ENCODE assay signal across 29 cellular contexts in genomic region chr10:44427479-44427878, GRCh38. TPM values are rescaled to one million over a fixed set of nuclear protein-coding genes. Genes with fewer than 3 reads are reported as not detected.
"Had no signal": no experiment of that assay in that cellular context is flagged by ENCODE, and none has a peak within 500 bp of the region (broad histone marks: within the 10 kb centered on the region; RNA-seq: fewer than 3 reads in every experiment).

No MANE protein-coding gene starts in this region.

- H3K27me3 ChIP-seq: adrenal gland, breast epithelium, cardiac muscle cell, colonic mucosa had no signal

- H3K4me1 ChIP-seq: adrenal gland, breast epithelium, colonic mucosa had no signal

- H3K4me1 Mint-ChIP-seq: activated CD4-positive, alpha-beta T cell treated with anti-CD3 and anti-CD28 coated beads for 36 hours; activated CD4-positive, alpha-beta T cell treated with anti-CD3 and anti-CD28 coated beads, Interleukin-2, amount 10 ng/mL, durations not matched to agents 7 days and 5 days; activated naive CD4-positive, alpha-beta T cell treated with anti-CD3 and anti-CD28 coated beads, Interleukin-2, amount 50 U/mL, for 24 hours; activated naive CD8-positive, alpha-beta T cell treated with anti-CD3 and anti-CD28 coated beads for 36 hours; activated naive CD8-positive, alpha-beta T cell treated with anti-CD3 and anti-CD28 coated beads, Interleukin-2, amount 50 U/mL, for 24 hours had no signal

- H3K36me3 Mint-ChIP-seq: activated naive CD4-positive, alpha-beta T cell treated with anti-CD3 and anti-CD28 coated beads, Interleukin-2, amount 50 U/mL, for 24 hours; activated naive CD8-positive, alpha-beta T cell treated with anti-CD3 and anti-CD28 coated beads for 36 hours; brain had no signal

- DNase-seq: activated CD4-positive, alpha-beta T cell treated with anti-CD3 and anti-CD28 coated beads for 36 hours; activated CD4-positive, alpha-beta T cell treated with anti-CD3 and anti-CD28 coated beads, Interleukin-2, amount 10 ng/mL, durations not matched to agents 7 days and 5 days; activated CD4-positive, alpha-beta T cell treated with anti-CD3 and anti-CD28 coated beads, Interleukin-2, amount 50 U/mL, for 48 hours; activated CD4-positive, CD25-positive, alpha-beta regulatory T cell; activated CD4-positive, CD25-positive, alpha-beta regulatory T cell treated with anti-CD3 and anti-CD28 coated beads, Interleukin-2, amount 50 U/mL, for 72 hours; activated CD8-positive, alpha-beta T cell treated with anti-CD3 and anti-CD28 coated beads for 36 hours; activated effector memory CD4-positive, alpha-beta T cell treated with anti-CD3 and anti-CD28 coated beads, Interleukin-2, amount 50 U/mL, for 16 hours; activated naive CD4-positive, alpha-beta T cell treated with anti-CD3 and anti-CD28 coated beads for 36 hours; activated naive CD8-positive, alpha-beta T cell treated with anti-CD3 and anti-CD28 coated beads for 36 hours; activated naive CD8-positive, alpha-beta T cell treated with anti-CD3 and anti-CD28 coated beads, Interleukin-2, amount 50 U/mL, for 24 hours; activated T-cell treated with anti-CD3 and anti-CD28 coated beads, Interleukin-2, amount 50 U/mL, for 1 hour; activated T-cell treated with anti-CD3 and anti-CD28 coated beads, Interleukin-2, amount 50 U/mL, for 48 hours; adrenal gland; amygdala; aorta; central memory CD4-positive, alpha-beta T cell; cerebellar nuclear complex; colonic mucosa; effector CD8-positive, alpha-beta T cell; foreskin fibroblast; T-helper 2 cell had no signal

- H3K9me3 ChIP-seq: adrenal gland, colonic mucosa had no signal

- H3K36me3 ChIP-seq: adrenal gland, breast epithelium, cardiac muscle cell, colonic mucosa had no signal

- H3K4me3 ChIP-seq: adrenal gland, breast epithelium, cardiac muscle cell, colonic mucosa had no signal

- H3K27ac ChIP-seq: adrenal gland, breast epithelium, cardiac muscle cell, colonic mucosa, epithelial cell of prostate had no signal

- H3K27me3 Mint-ChIP-seq: activated CD4-positive, alpha-beta T cell treated with anti-CD3 and anti-CD28 coated beads, Interleukin-2, amount 10 ng/mL, durations not matched to agents 7 days and 5 days; activated CD8-positive, alpha-beta T cell treated with anti-CD3 and anti-CD28 coated beads for 36 hours; activated naive CD4-positive, alpha-beta T cell treated with anti-CD3 and anti-CD28 coated beads, Interleukin-2, amount 50 U/mL, for 24 hours; activated naive CD8-positive, alpha-beta T cell treated with anti-CD3 and anti-CD28 coated beads for 36 hours; activated naive CD8-positive, alpha-beta T cell treated with anti-CD3 and anti-CD28 coated beads, Interleukin-2, amount 50 U/mL, for 24 hours had no signal

- H3K4me3 Mint-ChIP-seq: activated CD4-positive, alpha-beta T cell treated with anti-CD3 and anti-CD28 coated beads for 36 hours; activated CD4-positive, alpha-beta T cell treated with anti-CD3 and anti-CD28 coated beads, Interleukin-2, amount 10 ng/mL, durations not matched to agents 7 days and 5 days; activated CD8-positive, alpha-beta T cell treated with anti-CD3 and anti-CD28 coated beads for 36 hours; activated naive CD4-positive, alpha-beta T cell treated with anti-CD3 and anti-CD28 coated beads for 36 hours; activated naive CD4-positive, alpha-beta T cell treated with anti-CD3 and anti-CD28 coated beads, Interleukin-2, amount 50 U/mL, for 24 hours; activated naive CD8-positive, alpha-beta T cell treated with anti-CD3 and anti-CD28 coated beads for 36 hours; activated naive CD8-positive, alpha-beta T cell treated with anti-CD3 and anti-CD28 coated beads, Interleukin-2, amount 50 U/mL, for 24 hours; activated T-helper 1 cell treated with anti-CD3 and anti-CD28 coated beads, Interleukin-12 subunit alpha, Interleukin-12 subunit beta, Interleukin-2, Interleukin-4 antibody, amounts not matched to agents 30 ng/mL and 10 ng/mL and 1 ng/mL, durations not matched to agents 14 hours and 24 hours and 36 hours; brain had no signal

- H3K9me3 Mint-ChIP-seq: activated CD4-positive, alpha-beta T cell treated with anti-CD3 and anti-CD28 coated beads, Interleukin-2, amount 10 ng/mL, durations not matched to agents 7 days and 5 days; activated T-helper 1 cell treated with anti-CD3 and anti-CD28 coated beads, Interleukin-12 subunit alpha, Interleukin-12 subunit beta, Interleukin-2, Interleukin-4 antibody, amounts not matched to agents 30 ng/mL and 10 ng/mL and 1 ng/mL, durations not matched to agents 14 hours and 24 hours and 36 hours; activated T-helper 2 cell treated with anti-CD3 and anti-CD28 coated beads, Interferon-gamma antibody, Interleukin-2, Interleukin-4, amounts not matched to agents 10 μg/mL and 5 μg/mL and 100 μg/mL, durations not matched to agents 14 hours and 24 hours and 36 hours had no signal

- H3K27ac Mint-ChIP-seq: activated CD4-positive, alpha-beta T cell treated with anti-CD3 and anti-CD28 coated beads for 36 hours; activated CD4-positive, alpha-beta T cell treated with anti-CD3 and anti-CD28 coated beads, Interleukin-2, amount 10 ng/mL, durations not matched to agents 7 days and 5 days; activated CD8-positive, alpha-beta T cell treated with anti-CD3 and anti-CD28 coated beads for 36 hours; activated naive CD4-positive, alpha-beta T cell treated with anti-CD3 and anti-CD28 coated beads for 36 hours; activated naive CD4-positive, alpha-beta T cell treated with anti-CD3 and anti-CD28 coated beads, Interleukin-2, amount 50 U/mL, for 24 hours; activated naive CD8-positive, alpha-beta T cell treated with anti-CD3 and anti-CD28 coated beads for 36 hours; activated naive CD8-positive, alpha-beta T cell treated with anti-CD3 and anti-CD28 coated beads, Interleukin-2, amount 50 U/mL, for 24 hours; activated T-helper 1 cell treated with anti-CD3 and anti-CD28 coated beads, Interleukin-12 subunit alpha, Interleukin-12 subunit beta, Interleukin-2, Interleukin-4 antibody, amounts not matched to agents 30 ng/mL and 10 ng/mL and 1 ng/mL, durations not matched to agents 14 hours and 24 hours and 36 hours; activated T-helper 2 cell treated with anti-CD3 and anti-CD28 coated beads, Interferon-gamma antibody, Interleukin-2, Interleukin-4, amounts not matched to agents 10 μg/mL and 5 μg/mL and 100 μg/mL, durations not matched to agents 14 hours and 24 hours and 36 hours; brain had no signal

RNA-seq across cellular contexts. Expression of gene CXCL12, which starts 42.6 kb away (rescaled TPM):
- total RNA-seq: activated CD4-positive, alpha-beta T cell treated with anti-CD3 and anti-CD28 coated beads for 36 hours; activated CD4-positive, alpha-beta T cell treated with anti-CD3 and anti-CD28 coated beads, Interleukin-2, amount 10 ng/mL, durations not matched to agents 7 days and 5 days; activated CD8-positive, alpha-beta T cell treated with anti-CD3 and anti-CD28 coated beads for 36 hours; activated naive CD4-positive, alpha-beta T cell treated with anti-CD3 and anti-CD28 coated beads for 36 hours; activated naive CD8-positive, alpha-beta T cell treated with anti-CD3 and anti-CD28 coated beads for 36 hours; activated T-helper 1 cell treated with anti-CD3 and anti-CD28 coated beads, Interleukin-12 subunit alpha, Interleukin-12 subunit beta, Interleukin-2, Interleukin-4 antibody, amounts not matched to agents 30 ng/mL and 10 ng/mL and 1 ng/mL, durations not matched to agents 14 hours and 24 hours and 36 hours; activated T-helper 2 cell treated with anti-CD3 and anti-CD28 coated beads, Interferon-gamma antibody, Interleukin-2, Interleukin-4, amounts not matched to agents 10 μg/mL and 5 μg/mL and 100 μg/mL, durations not matched to agents 14 hours and 24 hours and 36 hours; T-helper 1 cell treated with Interleukin-12 subunit alpha and Interleukin-12 subunit beta and Interleukin-4 antibody, amounts not matched to agents 30 ng/mL and 1 ng/mL, for 36 hours had no signal
